ENCODE assay signal across 10 cellular contexts in the genomic region with DNA sequence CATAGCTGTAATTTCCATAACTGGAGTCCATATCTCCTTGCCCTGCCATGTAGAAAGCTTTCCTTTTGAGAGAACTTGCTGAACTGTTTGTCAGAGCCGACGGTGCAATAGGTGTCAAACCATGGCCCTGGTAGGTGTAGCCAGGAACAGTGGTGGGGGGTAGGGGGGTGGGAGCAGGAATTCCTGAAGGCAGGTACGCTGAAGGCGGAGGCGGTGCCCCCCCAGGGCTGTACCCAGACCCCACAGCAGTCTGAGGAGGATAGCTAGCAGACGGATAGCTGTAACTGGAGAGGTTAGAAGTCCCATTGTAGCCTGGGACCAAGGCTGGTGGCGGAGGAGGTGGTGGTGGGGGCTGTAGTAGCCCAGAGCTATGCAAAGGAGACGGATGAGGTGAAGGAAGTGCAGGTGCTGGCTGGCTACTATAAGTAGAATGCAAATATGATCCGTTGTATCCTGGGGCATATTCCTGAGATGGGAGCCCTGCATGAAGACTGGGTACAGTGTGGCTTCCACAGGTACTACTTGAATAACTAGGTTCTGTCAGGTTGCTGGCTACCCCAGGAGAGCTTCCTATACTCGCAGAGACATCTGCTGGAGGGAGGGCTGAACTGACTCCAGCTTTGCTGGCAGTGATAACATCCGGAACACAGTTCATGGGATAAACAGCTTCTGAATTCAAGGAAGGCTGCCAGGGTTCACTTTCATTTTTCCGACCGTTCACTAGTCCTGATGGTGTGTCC.
DNase-seq lines count a peak whose midpoint lies in the region; ATAC-seq and TF ChIP-seq lines count a peak whose summit lies in the region.
"Had no signal": no experiment of that assay in that cellular context is flagged by ENCODE, and none has a peak within 500 bp of the region (broad histone marks: within the 10 kb centered on the region; RNA-seq: fewer than 3 reads in every experiment).

No MANE protein-coding gene starts in this region.

- H3K4me1 ChIP-seq in Karpas-422 (ENCODE audit: low read length), result peaks cover 17% of the 10 kb centered on the region

- H3K9me3 Mint-ChIP-seq in endothelial cell (ENCODE audit: unreplicated experiment), result no peaks in the 10 kb centered on the region

- H3K79me2 ChIP-seq in Karpas-422 (ENCODE audit: low read length), result no peaks in the 10 kb centered on the region

- no peaks in the 10 kb centered on the region for H3K27me3 Mint-ChIP-seq in endothelial cell (ENCODE audit: unreplicated experiment)

- H3K4me3 ChIP-seq in Karpas-422 (ENCODE audit: low read length), result no peak overlapping the region
- H3K4me3 ChIP-seq: lung had no signal

- H3K4me2 ChIP-seq in Karpas-422 (ENCODE audit: low read depth, low read length, poor library complexity, severe bottlenecking), result no peak overlapping the region

- H3K9me3 ChIP-seq in Karpas-422 (ENCODE audit: low read length), result no peaks in the 10 kb centered on the region

- TF ChIP-seq CTCF in GM12874 (IDR thresholded peaks at IDR 0.05; ENCODE audit: insufficient read depth, low read depth, low read length) (peak; percentile 31; the same call in 1 of the 2 replicates), endothelial cell (IDR thresholded peaks at IDR 0.05; ENCODE audit: unreplicated experiment) (no peak)

- H3K27ac Mint-ChIP-seq in endothelial cell (ENCODE audit: unreplicated experiment), result no peak overlapping the region

- H3K4me3 Mint-ChIP-seq in endothelial cell (ENCODE audit: unreplicated experiment), result no peak overlapping the region

- no peak overlapping the region for H3K9ac ChIP-seq in Karpas-422 (ENCODE audit: low read length)

- H3K4me1 Mint-ChIP-seq in endothelial cell (ENCODE audit: unreplicated experiment), result no peaks in the 10 kb centered on the region

- no peak overlapping the region for H3K27ac ChIP-seq in Karpas-422 (ENCODE audit: low read length)

- H3K9me2 ChIP-seq in Karpas-422 (replicated peaks; ENCODE audit: insufficient read depth, low read length), result no peaks in the 10 kb centered on the region

- H2AFZ ChIP-seq in Karpas-422 (ENCODE audit: low read length), result peak overlapping the region; percentile 42; the same call in 1 of the 2 replicates

- DNase-seq in Karpas-422 (peak; percentile 83), endothelial cell (ENCODE audit: low spot score) (peak; percentile 14), pons (ENCODE audit: low spot score) (peak; percentile 37), RPMI8226 (no peak), cerebellar nuclear complex (lab: John Stamatoyannopoulos, UW) (no peak), MV-4-11 (lab: John Stamatoyannopoulos, UW) (no peak)
- DNase-seq: cortex of kidney had no signal

- no peaks in the 10 kb centered on the region for H3K27me3 ChIP-seq in Karpas-422 (ENCODE audit: low read length)

- no peaks in the 10 kb centered on the region for H3K36me3 ChIP-seq in Karpas-422 (ENCODE audit: insufficient read depth, low read length)

- H3K36me3 Mint-ChIP-seq in endothelial cell (ENCODE audit: low read depth, unreplicated experiment), result peaks cover 4% of the 10 kb centered on the region

- ATAC-seq in HG03457 (IDR thresholded peaks at IDR 0.05; ENCODE audit: unreplicated experiment), result no peak

- no peaks in the 10 kb centered on the region for H4K20me1 ChIP-seq in Karpas-422 (ENCODE audit: insufficient read depth, low read depth, low read length)

Comparison
In these comparisons a context has a peak if more than half of its experiments do, and no peak if none do; other contexts are left out.
1. DNase-seq: peak in Karpas-422 (single experiment), endothelial cell (single experiment) and pons (single experiment); none in RPMI8226 (single experiment), cerebellar nuclear complex (0 of 2) and MV-4-11 (single experiment).